10 cellular contexts compared by ENCODE assay signal in genomic region chr9:97528529-97529230, GRCh38. TPM values are rescaled to one million over a fixed set of nuclear protein-coding genes. Genes with fewer than 3 reads are reported as not detected.
DNase-seq lines count a peak whose midpoint lies in the region; ATAC-seq and TF ChIP-seq lines count a peak whose summit lies in the region.
"Had no signal": no experiment of that assay in that cellular context is flagged by ENCODE, and none has a peak within 500 bp of the region (broad histone marks: within the 10 kb centered on the region; RNA-seq: fewer than 3 reads in every experiment).

No MANE protein-coding gene starts in this region.

- DNase-seq in GM10248 (ENCODE audit: extremely low spot score) (peak; percentile 42), NCI-H226 (peak; percentile 38), heart right ventricle (peak in 1 of 2 donors; percentile 41), progenitor cell of endocrine pancreas (ENCODE audit: low spot score, unreplicated experiment) (no peak), NCI-H146 treated with DMSO at 0.1 percent for 48 hours (lab: John Stamatoyannopoulos, UW; ENCODE audit: unreplicated experiment) (no peak)
- DNase-seq in activated CD4-positive, alpha-beta T cell treated with anti-CD3 and anti-CD28 coated beads, Interleukin-2, amount 50 U/mL, for 4 hours: no peak
- no peak for DNase-seq in central memory CD4-positive, alpha-beta T cell
- DNase-seq: activated T-cell treated with anti-CD3 and anti-CD28 coated beads for 4 hours had no signal

- no peaks in the 10 kb centered on the region for H3K27me3 Mint-ChIP-seq in progenitor cell of endocrine pancreas

- intact Hi-C loops in heart right ventricle (cut with DNase I): loop anchor here in 1 of 10 donors (1.0 kb wide), 1 partner anchor 29 kb away; no protein-coding TSS in a partner anchor

- H3K4me3 Mint-ChIP-seq in progenitor cell of endocrine pancreas (ENCODE audit: low read depth): no peak overlapping the region
- H3K4me3 Mint-ChIP-seq: B cell had no signal

- peak overlapping the region; percentile 81 for H3K27ac Mint-ChIP-seq in progenitor cell of endocrine pancreas
- H3K27ac Mint-ChIP-seq: B cell had no signal

- peaks cover 15% of the 10 kb centered on the region for H3K4me1 Mint-ChIP-seq in progenitor cell of endocrine pancreas (ENCODE audit: low read depth)
- H3K4me1 Mint-ChIP-seq: B cell had no signal

- H3K4me1 ChIP-seq in heart right ventricle: peaks cover 13 to 65% (median 35%) of the 10 kb centered on the region in 9 donors

- ATAC-seq in heart right ventricle: peak; percentile 28 to 75 (median 62)
- no peak for ATAC-seq in GM21423 (IDR thresholded peaks at IDR 0.05; ENCODE audit: unreplicated experiment)

- H3K36me3 ChIP-seq in heart right ventricle: peaks cover 0 to 33% (median 0%) of the 10 kb centered on the region in 9 donors

- TF ChIP-seq CTCF in GM10248 (IDR thresholded peaks at IDR 0.05; ENCODE audit: control extremely low read depth, extremely low read depth, low read depth, missing control alignments) (no peak), heart right ventricle (IDR thresholded peaks at IDR 0.05) (no peak), progenitor cell of endocrine pancreas (IDR thresholded peaks at IDR 0.05; ENCODE audit: unreplicated experiment) (no peak)

- CTCF ChIA-PET in GM10248 (lab: Yijun Ruan, JAX): interaction anchor here (0.9 to 5.1 kb wide), 6 partner anchors 18 to 70 kb away, joined by 3 to 22 read pairs (median 4); no protein-coding TSS in a partner anchor

- no peaks in the 10 kb centered on the region for H3K9me3 Mint-ChIP-seq in progenitor cell of endocrine pancreas (ENCODE audit: low read depth)

- peak overlapping the region; percentile 13 to 85 (median 78) for H3K27ac ChIP-seq in heart right ventricle

- H3K36me3 Mint-ChIP-seq in progenitor cell of endocrine pancreas (ENCODE audit: insufficient read depth): peaks cover 5% of the 10 kb centered on the region

- H3K4me3 ChIP-seq in heart right ventricle: no peak overlapping the region

- 64 to 69% methylated on average over 8 of the region's 8 CpGs for WGBS in heart right ventricle, 2 donors

- POLR2A ChIA-PET in GM10248 (lab: Yijun Ruan, JAX): no interaction called here

- peaks cover 0 to under 1% (median 0%) of the 10 kb centered on the region in 11 donors for H3K9me3 ChIP-seq in heart right ventricle

- no peaks in the 10 kb centered on the region for H3K27me3 ChIP-seq in heart right ventricle

RNA-seq across cellular contexts. Expression of gene TMOD1, which starts 27.2 kb away (rescaled TPM):
- total RNA-seq in heart right ventricle (100 to 1,000 TPM; 164 to 203 (median 181) TPM), progenitor cell of endocrine pancreas (10.1 and 10.6 TPM in 2 replicates)
- 10 to 100 TPM; 83.7 to 89.1 TPM for polyA plus RNA-seq in heart right ventricle

Comparison
In these comparisons a context has a peak if more than half of its experiments do, and no peak if none do; other contexts are left out.
1. DNase-seq: peak in GM10248 (single experiment) and NCI-H226 (single experiment); none in progenitor cell of endocrine pancreas (single experiment), NCI-H146 treated with DMSO at 0.1 percent for 48 hours (single experiment), activated CD4-positive, alpha-beta T cell treated with anti-CD3 and anti-CD28 coated beads, Interleukin-2, amount 50 U/mL, for 4 hours (0 of 2) and central memory CD4-positive, alpha-beta T cell (single experiment).
2. RNA of gene TMOD1, which starts 27.2 kb away (total RNA-seq): 164 to 203 TPM in heart right ventricle; 10.1 to 10.6 TPM in progenitor cell of endocrine pancreas; every median in the first group is over 10 times any median in the second.